Comparison of ENCODE assay signal across 18 cellular contexts in genomic region chr15:39235084-39235795, GRCh38.
DNase-seq lines count a peak whose midpoint lies in the region; ATAC-seq, FAIRE-seq and TF ChIP-seq lines count a peak whose summit lies in the region.
"Had no signal": no experiment of that assay in that cellular context is flagged by ENCODE, and none has a peak within 500 bp of the region (broad histone marks: within the 10 kb centered on the region; RNA-seq: fewer than 3 reads in every experiment).

No MANE protein-coding gene starts in this region.

- H3K27ac ChIP-seq in GM23338 (ENCODE audit: low read depth) = no peak overlapping the region
- H3K27ac ChIP-seq: pancreas, SJCRH30, suprapubic skin had no signal

- H3K27ac Mint-ChIP-seq in GM23338 = no peak overlapping the region
- H3K27ac Mint-ChIP-seq in osteocyte (ENCODE audit: unreplicated experiment) = peak overlapping the region; percentile 55
- H3K27ac Mint-ChIP-seq: activated naive CD4-positive, alpha-beta T cell treated with anti-CD3 and anti-CD28 coated beads, Interleukin-2, amount 50 U/mL, for 24 hours; CD8-positive, alpha-beta T cell had no signal

- ATAC-seq in GM23338 (no peak), HG02623 (IDR thresholded peaks at IDR 0.05; ENCODE audit: unreplicated experiment) (no peak), HG03520 (IDR thresholded peaks at IDR 0.05; ENCODE audit: unreplicated experiment) (no peak), left lobe of liver (no peak), HG03039 (IDR thresholded peaks at IDR 0.05; ENCODE audit: unreplicated experiment) (no peak)
- ATAC-seq: CD8-positive, alpha-beta T cell; pancreas had no signal

- H3K4me2 ChIP-seq in GM23338 = no peak overlapping the region

- H3K4me3 Mint-ChIP-seq in GM23338 (no peak overlapping the region), osteocyte (ENCODE audit: unreplicated experiment) (no peak overlapping the region)
- H3K4me3 Mint-ChIP-seq: activated naive CD4-positive, alpha-beta T cell treated with anti-CD3 and anti-CD28 coated beads, Interleukin-2, amount 50 U/mL, for 24 hours; CD8-positive, alpha-beta T cell had no signal

- TF ChIP-seq CTCF in GM23338 (conservative IDR thresholded peaks at IDR 0.05; ENCODE audit: low read depth in 2 of 2) = no peak
- TF ChIP-seq CTCF in bronchial epithelial cell (IDR thresholded peaks at IDR 0.05; ENCODE audit: insufficient read depth, low read length, severe bottlenecking) = no peak
- TF ChIP-seq CTCF in osteocyte (IDR thresholded peaks at IDR 0.05) = no peak

- H3K9me3 Mint-ChIP-seq in GM23338 (no peaks in the 10 kb centered on the region; the same call in 2 of the 3 replicates), osteocyte (ENCODE audit: unreplicated experiment) (no peaks in the 10 kb centered on the region)
- H3K9me3 Mint-ChIP-seq: CD8-positive, alpha-beta T cell had no signal

- H2AFZ ChIP-seq in GM23338 = peak overlapping the region; percentile 38; the same call in 1 of the 2 replicates

- H3K4me1 Mint-ChIP-seq in GM23338 (peaks cover 7% of the 10 kb centered on the region), osteocyte (ENCODE audit: unreplicated experiment) (peaks cover 45% of the 10 kb centered on the region)
- H3K4me1 Mint-ChIP-seq: activated naive CD4-positive, alpha-beta T cell treated with anti-CD3 and anti-CD28 coated beads, Interleukin-2, amount 50 U/mL, for 24 hours had no signal

- no peaks in the 10 kb centered on the region for H4K20me1 ChIP-seq in GM23338 (replicated peaks; ENCODE audit: insufficient read depth)

- H3K4me3 ChIP-seq in GM23338 = no peak overlapping the region
- no peak overlapping the region for H3K4me3 ChIP-seq in bronchial epithelial cell (ENCODE audit: low read depth, low read length)
- H3K4me3 ChIP-seq: pancreas, SJCRH30, suprapubic skin had no signal

- FAIRE-seq in bronchial epithelial cell (lab: Jason Lieb, UNC) = no peak
- FAIRE-seq: pancreas had no signal

- H3K79me2 ChIP-seq in GM23338 (replicated peaks; ENCODE audit: insufficient read depth) = no peaks in the 10 kb centered on the region

- no peaks in the 10 kb centered on the region for H3K4me1 ChIP-seq in GM23338 (ENCODE audit: insufficient read depth)

- no peaks in the 10 kb centered on the region for H3K27me3 ChIP-seq in GM23338 (ENCODE audit: insufficient read depth)
- no peaks in the 10 kb centered on the region for H3K27me3 ChIP-seq in bronchial epithelial cell (ENCODE audit: control insufficient read depth, insufficient read depth, low read length)
- H3K27me3 ChIP-seq: pancreas, SJCRH30, suprapubic skin had no signal

- H3K27me3 Mint-ChIP-seq in GM23338 (ENCODE audit: insufficient read depth, low read depth, poor library complexity) = no peaks in the 10 kb centered on the region
- H3K27me3 Mint-ChIP-seq in osteocyte (ENCODE audit: unreplicated experiment) = no peaks in the 10 kb centered on the region

- DNase-seq in GM23338 (ENCODE audit: low spot score) = no peak
- DNase-seq in OCI-M1 (lab: John Stamatoyannopoulos, UW) = peak; percentile 74
- peak; percentile 78 for DNase-seq in bronchial epithelial cell (ENCODE audit: low read depth)
- no peak for DNase-seq in osteocyte (ENCODE audit: extremely low spot score, unreplicated experiment)
- no peak for DNase-seq in left lobe of liver (ENCODE audit: low spot score)
- DNase-seq: CD8-positive, alpha-beta T cell; cerebellar nuclear complex; GF-D8; midbrain; NCI-H1694; NCI-H526; pancreas; SJCRH30 had no signal

- 0 out of 2 replicates have a peak, but pooled peaks cover 3% of the 10 kb centered on the region for H3K9me2 ChIP-seq in GM23338 (ENCODE audit: insufficient read depth)

- H3K36me3 Mint-ChIP-seq in GM23338 (ENCODE audit: low read depth) (no peaks in the 10 kb centered on the region), osteocyte (ENCODE audit: unreplicated experiment) (no peaks in the 10 kb centered on the region)
- H3K36me3 Mint-ChIP-seq: activated naive CD4-positive, alpha-beta T cell treated with anti-CD3 and anti-CD28 coated beads, Interleukin-2, amount 50 U/mL, for 24 hours; CD8-positive, alpha-beta T cell had no signal

- H3K36me3 ChIP-seq in GM23338 (ENCODE audit: insufficient read depth) (peaks cover 5% of the 10 kb centered on the region; the same call in 1 of the 2 replicates), bronchial epithelial cell (ENCODE audit: control insufficient read depth, insufficient read depth, low read length) (no peaks in the 10 kb centered on the region)
- H3K36me3 ChIP-seq: pancreas, SJCRH30, suprapubic skin had no signal

- no peaks in the 10 kb centered on the region for H3F3A ChIP-seq in GM23338 (replicated peaks; ENCODE audit: low read depth)

TF ChIP-seq in GM23338, 12 proteins besides CTCF, POLR2A, EP300 and RAD21:
- TF ChIP-seq NANOG (IDR thresholded peaks at IDR 0.05; ENCODE audit: borderline replicate concordance) (no peak), EZH2phosphoT487 (IDR thresholded peaks at IDR 0.05; ENCODE audit: unreplicated experiment) (no peak), CREB1 (CRISPR knock-in tag; IDR thresholded peaks at IDR 0.05; ENCODE audit: low read depth) (no peak), ZNF462 (CRISPR knock-in tag; IDR thresholded peaks at IDR 0.05) (no peak), EZH2 (IDR thresholded peaks at IDR 0.05; ENCODE audit: low read depth, unreplicated experiment) (no peak)

Comparison
In these comparisons a context has a peak if more than half of its experiments do, and no peak if none do; other contexts are left out.
1. DNase-seq: peak in OCI-M1 (single experiment) and bronchial epithelial cell (single experiment); none in GM23338 (single experiment), osteocyte (single experiment) and left lobe of liver (single experiment).